ENCODE assay signal across 17 cellular contexts in the genomic region with DNA sequence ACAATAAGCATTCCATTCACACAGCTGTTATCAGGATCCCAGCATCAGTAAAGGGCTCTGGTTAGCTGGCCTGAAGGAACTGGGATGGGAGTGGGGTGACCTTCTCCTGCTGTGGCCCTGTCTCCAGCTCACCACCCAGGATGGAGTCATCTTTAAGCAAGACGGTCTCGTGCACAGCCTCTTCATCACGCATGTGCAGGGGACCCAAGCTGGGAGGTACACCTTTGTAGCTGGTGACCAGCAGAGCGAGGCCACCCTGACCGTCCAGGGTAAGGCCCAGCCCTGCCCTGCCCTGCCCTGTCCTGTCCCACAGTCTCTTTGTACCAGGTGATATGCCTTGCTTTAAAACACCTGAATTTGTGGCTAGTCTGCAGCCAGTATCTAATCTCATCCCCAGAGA. TPM values are rescaled to one million over a fixed set of nuclear protein-coding genes. Genes with fewer than 3 reads are reported as not detected.
"Had no signal": no experiment of that assay in that cellular context is flagged by ENCODE, and none has a peak within 500 bp of the region (broad histone marks: within the 10 kb centered on the region; RNA-seq: fewer than 3 reads in every experiment).

No MANE protein-coding gene starts in this region.

- H3K4me3 ChIP-seq: breast epithelium, heart left ventricle, ovary, vagina had no signal

- H3K36me3 ChIP-seq: breast epithelium, heart left ventricle, ovary, vagina had no signal

- H3K4me1 ChIP-seq: breast epithelium, heart left ventricle, vagina had no signal

- H3K4me1 Mint-ChIP-seq: activated CD4-positive, alpha-beta T cell treated with anti-CD3 and anti-CD28 coated beads, Interleukin-2, amount 10 ng/mL, durations not matched to agents 7 days and 5 days; neural crest cell had no signal

- H3K9me3 ChIP-seq: breast epithelium, heart left ventricle, ovary, vagina had no signal

- DNase-seq: activated CD4-positive, alpha-beta T cell treated with anti-CD3 and anti-CD28 coated beads, Interleukin-2, amount 10 ng/mL, durations not matched to agents 7 days and 5 days; activated CD8-positive, alpha-beta memory T cell treated with anti-CD3 and anti-CD28 coated beads for 24 hours; activated gamma-delta T cell treated with Interleukin-2 at 50 U/mL for 16 hours; aorta; foreskin melanocyte; islet precursor cell; left ventricle myocardium superior; mesenchymal stem cell; stimulated activated CD4-positive, alpha-beta T cell treated with anti-CD3 and anti-CD28 coated beads, Interleukin-15, amount 100 ng/mL, for 24 hours; stimulated activated CD4-positive, alpha-beta T cell treated with anti-CD3 and anti-CD28 coated beads, Interleukin-4, amount 100 ng/mL, for 24 hours; T-helper 9 cell had no signal

- H3K4me3 Mint-ChIP-seq: activated CD4-positive, alpha-beta T cell treated with anti-CD3 and anti-CD28 coated beads, Interleukin-2, amount 10 ng/mL, durations not matched to agents 7 days and 5 days; neural crest cell; stimulated activated naive CD8-positive, alpha-beta T cell treated with anti-CD3 and anti-CD28 coated beads, Interleukin-15, Interleukin-2, amounts not matched to agents 100 ng/mL and 50 ng/mL, for 24 hours had no signal

- H3K27ac ChIP-seq: breast epithelium, heart left ventricle, ovary, vagina had no signal

- H3K27ac Mint-ChIP-seq: activated CD4-positive, alpha-beta T cell treated with anti-CD3 and anti-CD28 coated beads, Interleukin-2, amount 10 ng/mL, durations not matched to agents 7 days and 5 days; stimulated activated naive CD8-positive, alpha-beta T cell treated with anti-CD3 and anti-CD28 coated beads, Interleukin-15, Interleukin-2, amounts not matched to agents 100 ng/mL and 50 ng/mL, for 24 hours had no signal

- H3K27me3 ChIP-seq: breast epithelium, ovary, vagina had no signal

- H3K9me3 Mint-ChIP-seq: activated CD4-positive, alpha-beta T cell treated with anti-CD3 and anti-CD28 coated beads, Interleukin-2, amount 10 ng/mL, durations not matched to agents 7 days and 5 days; neural crest cell; stimulated activated naive CD8-positive, alpha-beta T cell treated with anti-CD3 and anti-CD28 coated beads, Interleukin-15, Interleukin-2, amounts not matched to agents 100 ng/mL and 50 ng/mL, for 24 hours had no signal

RNA-seq across cellular contexts. Expression of a gene that starts 24.3 kb away (rescaled TPM):
- total RNA-seq: activated CD4-positive, alpha-beta T cell treated with anti-CD3 and anti-CD28 coated beads, Interleukin-2, amount 10 ng/mL, durations not matched to agents 7 days and 5 days; left ventricle myocardium superior; neural crest cell; vagina had no signal
